Comparison of ENCODE assay signal across 13 cellular contexts in genomic region chr3:48738144-48738536, GRCh38. TPM values are rescaled to one million over a fixed set of nuclear protein-coding genes. Genes with fewer than 3 reads are reported as not detected.
DNase-seq lines count a peak whose midpoint lies in the region; ATAC-seq and TF ChIP-seq lines count a peak whose summit lies in the region.
"Had no signal": no experiment of that assay in that cellular context is flagged by ENCODE, and none has a peak within 500 bp of the region (broad histone marks: within the 10 kb centered on the region; RNA-seq: fewer than 3 reads in every experiment).

No MANE protein-coding gene starts in this region.

- TF ChIP-seq EP300 in transverse colon (IDR thresholded peaks at IDR 0.05; ENCODE audit: low read depth): no peak

- H3K36me3 ChIP-seq in adipocyte (ENCODE audit: control insufficient read depth, insufficient read depth, low read length, severe bottlenecking): no peaks in the 10 kb centered on the region
- H3K36me3 ChIP-seq in heart left ventricle: no peaks in the 10 kb centered on the region
- H3K36me3 ChIP-seq in muscle layer of duodenum (ENCODE audit: control insufficient read depth in 1 of 2, insufficient read depth in 2 of 2, low read length in 2 of 2): no peaks in the 10 kb centered on the region
- H3K36me3 ChIP-seq in transverse colon: no peaks in the 10 kb centered on the region

- ATAC-seq in heart left ventricle (peak in 3 of 4 donors; percentile 8 to 34 (median 29)), HG02885 (IDR thresholded peaks at IDR 0.05; ENCODE audit: poor library complexity, unreplicated experiment) (no peak)
- ATAC-seq: activated CD4-positive, alpha-beta T cell treated with anti-CD3 and anti-CD28 coated beads for 36 hours had no signal

- TF ChIP-seq CTCF in heart left ventricle (IDR thresholded peaks at IDR 0.05) (no peak), transverse colon (IDR thresholded peaks at IDR 0.05) (no peak)

- CTCF ChIA-PET in HEK293T (lab: Yijun Ruan, JAX): interaction anchor here (0.5 kb wide), 1 partner anchor 215 kb away, joined by 3 read pairs; no protein-coding TSS in a partner anchor

- peaks cover 66% of the 10 kb centered on the region for H3K4me1 ChIP-seq in adipocyte (ENCODE audit: control insufficient read depth, insufficient read depth, low read length)
- H3K4me1 ChIP-seq in heart left ventricle: peaks cover 9 to 60% (median 47%) of the 10 kb centered on the region in 12 donors
- H3K4me1 ChIP-seq in muscle layer of duodenum (ENCODE audit: control insufficient read depth in 1 of 2, insufficient read depth in 2 of 2, low read length in 2 of 2): peaks cover 18 to 29% of the 10 kb centered on the region in 2 donors
- H3K4me1 ChIP-seq in transverse colon: peaks cover 21 to 78% (median 57%) of the 10 kb centered on the region in 4 donors

- H3K9me3 ChIP-seq in adipocyte (ENCODE audit: control insufficient read depth, low read length): no peaks in the 10 kb centered on the region
- no peaks in the 10 kb centered on the region for H3K9me3 ChIP-seq in heart left ventricle
- H3K9me3 ChIP-seq in muscle layer of duodenum (ENCODE audit: control insufficient read depth in 1 of 2, low read length in 2 of 2): no peaks in the 10 kb centered on the region
- no peaks in the 10 kb centered on the region for H3K9me3 ChIP-seq in transverse colon

- intact Hi-C loops in heart left ventricle (cut with DNase I): loop anchor here in 5 of 10 donors (2.0 to 5.0 kb wide), 4 partner anchors 51 to 109 kb away; partner anchors contain the start of genes NCKIPSD (in 4 of the 5) and PRKAR2A (in 1 of the 5)
- intact Hi-C loops in transverse colon (cut with DNase I; ENCODE audit: low total_unique reads): no loop called here

- H3K4me3 ChIP-seq in adipocyte (ENCODE audit: low read length) (no peak overlapping the region), heart left ventricle (peak overlapping the region in 1 of 12 donors; percentile 3), muscle layer of duodenum (ENCODE audit: low read depth in 1 of 2, low read length in 2 of 2) (no peak overlapping the region), transverse colon (no peak overlapping the region)

- H3K27ac ChIP-seq in heart left ventricle (peak overlapping the region; percentile 46 to 93 (median 85)), muscle layer of duodenum (ENCODE audit: low read length) (peak overlapping the region; percentile 25), transverse colon (peak overlapping the region; percentile 84 to 91 (median 86))
- H3K27ac ChIP-seq: HL-60 had no signal

- POLR2A ChIA-PET in HEK293T (lab: Yijun Ruan, JAX): no interaction called here

- in situ Hi-C loops in transverse colon (cut with MboI; ENCODE audit: low pct_ligation_motif_present in 1 of 4, low pct_unique_long_range_greater_than_20kb in 1 of 4, low sequenced_read_pairs in 3 of 4): no loop called here

- no peak for DNase-seq in adipocyte (ENCODE audit: low read depth)
- no peak for DNase-seq in heart left ventricle
- no peak for DNase-seq in transverse colon
- no peak for DNase-seq in HEK293T (ENCODE audit: extremely low spot score)
- no peak for DNase-seq in kidney glomerular epithelial cell (lab: John Stamatoyannopoulos, UW)
- DNase-seq: activated CD4-positive, alpha-beta T cell treated with anti-CD3 and anti-CD28 coated beads for 36 hours; COR-L47; effector memory CD4-positive, alpha-beta T cell; mesendoderm; MM.1S had no signal

- WGBS in heart left ventricle, 4 donors: 76 to 81% (median 78%) methylated on average over 3 of the region's 3 CpGs
- WGBS in transverse colon (ENCODE audit: low coverage in 1 of 2), 2 donors: 72% methylated on average over 3 of the region's 3 CpGs; no CpG with 5 or more reads in 1 of the 2 donors

- TF ChIP-seq POLR2A in heart left ventricle (IDR thresholded peaks at IDR 0.05) (no peak), transverse colon (IDR thresholded peaks at IDR 0.05) (no peak)

- H3K9ac ChIP-seq in adipocyte (ENCODE audit: low read length): peak overlapping the region; percentile 86

- H3K27me3 ChIP-seq in adipocyte (replicated peaks; ENCODE audit: control insufficient read depth, insufficient read depth, low read length) (no peaks in the 10 kb centered on the region), heart left ventricle (no peaks in the 10 kb centered on the region), muscle layer of duodenum (ENCODE audit: low read depth, low read length) (no peaks in the 10 kb centered on the region), transverse colon (no peaks in the 10 kb centered on the region)

TF ChIP-seq in HEK293T, 16 proteins besides CTCF, POLR2A, EP300 and RAD21:
- TF ChIP-seq PKNOX1 (IDR thresholded peaks at IDR 0.05): no peak
- TF ChIP-seq TARDBP (IDR thresholded peaks at IDR 0.05): no peak
- TF ChIP-seq FOXK2 (IDR thresholded peaks at IDR 0.05): no peak
- TF ChIP-seq BHLHE40 (IDR thresholded peaks at IDR 0.05; ENCODE audit: borderline replicate concordance): no peak
- no peak for TF ChIP-seq SUZ12 (IDR thresholded peaks at IDR 0.05)
- no peak for TF ChIP-seq NFRKB (IDR thresholded peaks at IDR 0.05)
- no peak for TF ChIP-seq HDGF (IDR thresholded peaks at IDR 0.05; ENCODE audit: borderline replicate concordance)
- TF ChIP-seq L3MBTL2 (conservative IDR thresholded peaks at IDR 0.05): no peak
- no peak for TF ChIP-seq CTBP1 (IDR thresholded peaks at IDR 0.05; ENCODE audit: borderline replicate concordance)
- TF ChIP-seq SP1 (IDR thresholded peaks at IDR 0.05): no peak
- no peak for TF ChIP-seq FOXM1 (IDR thresholded peaks at IDR 0.05; ENCODE audit: borderline replicate concordance)
- no peak for TF ChIP-seq LEF1 (IDR thresholded peaks at IDR 0.05; ENCODE audit: borderline replicate concordance)
- TF ChIP-seq ARNT (IDR thresholded peaks at IDR 0.05): no peak
- TF ChIP-seq ELF4 (IDR thresholded peaks at IDR 0.05): no peak
- TF ChIP-seq ZNF384 (IDR thresholded peaks at IDR 0.05): no peak
- no peak for TF ChIP-seq FOXA1 (IDR thresholded peaks at IDR 0.05)

RNA-seq across cellular contexts. Expression of gene IP6K2, which starts 21.1 kb away (rescaled TPM):
- total RNA-seq in heart left ventricle (10 to 100 TPM; 14.1 to 35.5 (median 25.6) TPM), transverse colon (100 to 1,000 TPM; 169 to 255 (median 225) TPM)
- polyA plus RNA-seq in heart left ventricle: 10 to 100 TPM; 33.4 to 42.7 TPM

RNA-seq across cellular contexts. Expression of gene NCKIPSD, which starts 52.4 kb away (rescaled TPM):
- total RNA-seq in heart left ventricle (10 to 100 TPM in 7 of 9 donors, 1 to 10 TPM in 2; 9.8 to 47.6 (median 14.7) TPM), transverse colon (10 to 100 TPM; 42.3 to 74.6 (median 49.2) TPM)
- polyA plus RNA-seq in heart left ventricle: 10 to 100 TPM; 11.5 to 16.9 TPM

Comparison
In these comparisons a context has a peak if more than half of its experiments do, and no peak if none do; other contexts are left out.
1. H3K27ac ChIP-seq: peak in every context shown above with its lines; median percentile 86 in transverse colon; 85 in heart left ventricle; 25 in muscle layer of duodenum.
2. RNA of gene IP6K2, which starts 21.1 kb away (total RNA-seq): 169 to 255 TPM in transverse colon; 14.1 to 35.5 TPM in heart left ventricle; every median in the first group is over 4 times any median in the second.